In the genomic region with DNA sequence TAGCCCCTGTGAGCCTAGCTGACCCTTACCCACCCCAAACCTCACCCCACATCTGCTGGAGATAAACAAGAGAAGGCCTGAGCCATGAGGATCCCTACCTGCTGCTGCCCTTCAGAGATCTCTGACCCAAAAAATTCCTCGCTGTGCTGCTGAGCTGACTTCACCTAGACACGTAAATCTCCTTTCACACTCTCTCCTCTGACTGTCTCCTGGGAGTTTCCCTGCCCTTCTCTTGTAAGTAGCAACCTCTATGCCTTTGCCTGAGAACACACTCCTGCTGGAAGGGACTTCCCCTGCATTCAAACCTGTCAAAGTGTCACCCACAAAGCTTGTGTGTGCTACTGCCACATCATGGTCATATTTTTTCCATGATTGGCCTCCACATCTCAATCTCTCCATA, we compare ENCODE assay signal across 14 cellular contexts.
DNase-seq lines count a peak whose midpoint lies in the region; ATAC-seq and TF ChIP-seq lines count a peak whose summit lies in the region.
"Had no signal": no experiment of that assay in that cellular context is flagged by ENCODE, and none has a peak within 500 bp of the region (broad histone marks: within the 10 kb centered on the region; RNA-seq: fewer than 3 reads in every experiment).

No MANE protein-coding gene starts in this region.

- H3K27ac ChIP-seq in left lung (no peak overlapping the region), sigmoid colon (no peak overlapping the region)
- H3K27ac ChIP-seq: heart left ventricle had no signal

- ATAC-seq in GM19324 (IDR thresholded peaks at IDR 0.05; ENCODE audit: low FRiP score, unreplicated experiment) (peak; percentile 70), HG02610 (IDR thresholded peaks at IDR 0.05; ENCODE audit: unreplicated experiment) (peak; percentile 98), HG03460 (IDR thresholded peaks at IDR 0.05; ENCODE audit: unreplicated experiment) (peak; percentile 90), SK-N-SH treated with all-trans-retinoic acid at 6 μM for 48 hours (no peak), left lung (no peak)

- H3K27me3 ChIP-seq in left lung (no peaks in the 10 kb centered on the region), sigmoid colon (no peaks in the 10 kb centered on the region)
- H3K27me3 ChIP-seq: heart left ventricle had no signal

- in situ Hi-C loops in GM13976 (cut with MboI; ENCODE audit: low sequenced_read_pairs, unreplicated experiment) = no loop called here

- H3K4me1 ChIP-seq in left lung = no peaks in the 10 kb centered on the region
- no peaks in the 10 kb centered on the region for H3K4me1 ChIP-seq in sigmoid colon
- H3K4me1 ChIP-seq: HAP-1 had no signal

- H3K36me3 ChIP-seq in left lung = no peaks in the 10 kb centered on the region
- H3K36me3 ChIP-seq in sigmoid colon = no peaks in the 10 kb centered on the region
- H3K36me3 ChIP-seq: HAP-1, heart left ventricle had no signal

- DNase-seq in GM13976 (ENCODE audit: low spot score) (peak; percentile 37), left lung (no peak), mesenteric fat pad (ENCODE audit: low spot score) (no peak), sigmoid colon (no peak)
- DNase-seq: amygdala, heart left ventricle, NCI-H1930, OCI-M1, T-helper 2 cell had no signal

- no peak for TF ChIP-seq POLR2A in sigmoid colon (IDR thresholded peaks at IDR 0.05)

- TF ChIP-seq EP300 in sigmoid colon (IDR thresholded peaks at IDR 0.05) = no peak

- intact Hi-C loops in left lung (cut with DNase I) (no loop called here), sigmoid colon (cut with DNase I) (loop anchor here (10.0 kb wide), 1 partner anchor 426 kb away; no protein-coding TSS in a partner anchor)

- no peak overlapping the region for H3K4me3 ChIP-seq in left lung
- no peak overlapping the region for H3K4me3 ChIP-seq in sigmoid colon
- H3K4me3 ChIP-seq: HAP-1, heart left ventricle had no signal

- H3K9me3 ChIP-seq in left lung (no peaks in the 10 kb centered on the region), sigmoid colon (no peaks in the 10 kb centered on the region)
- H3K9me3 ChIP-seq: HAP-1, heart left ventricle had no signal

- TF ChIP-seq CTCF in GM13976 (IDR thresholded peaks at IDR 0.05; ENCODE audit: borderline replicate concordance, control extremely low read depth, extremely low read depth, insufficient read depth, missing control alignments) (peak; percentile 7), left lung (IDR thresholded peaks at IDR 0.05) (no peak), sigmoid colon (IDR thresholded peaks at IDR 0.05) (no peak)

- WGBS in sigmoid colon, 2 donors = 79 to 88% methylated on average over 2 of the region's 2 CpGs

TF ChIP-seq in SK-N-SH treated with all-trans-retinoic acid at 6 μM for 48 hours, 23 proteins besides CTCF, POLR2A, EP300 and RAD21:
- TF ChIP-seq ZC3H10 (CRISPR knock-in tag; IDR thresholded peaks at IDR 0.05) = no peak
- TF ChIP-seq TOX (CRISPR knock-in tag; IDR thresholded peaks at IDR 0.05; ENCODE audit: borderline replicate concordance) = no peak
- TF ChIP-seq ESRRG (CRISPR knock-in tag; IDR thresholded peaks at IDR 0.05) = no peak
- TF ChIP-seq, protein P1, sequence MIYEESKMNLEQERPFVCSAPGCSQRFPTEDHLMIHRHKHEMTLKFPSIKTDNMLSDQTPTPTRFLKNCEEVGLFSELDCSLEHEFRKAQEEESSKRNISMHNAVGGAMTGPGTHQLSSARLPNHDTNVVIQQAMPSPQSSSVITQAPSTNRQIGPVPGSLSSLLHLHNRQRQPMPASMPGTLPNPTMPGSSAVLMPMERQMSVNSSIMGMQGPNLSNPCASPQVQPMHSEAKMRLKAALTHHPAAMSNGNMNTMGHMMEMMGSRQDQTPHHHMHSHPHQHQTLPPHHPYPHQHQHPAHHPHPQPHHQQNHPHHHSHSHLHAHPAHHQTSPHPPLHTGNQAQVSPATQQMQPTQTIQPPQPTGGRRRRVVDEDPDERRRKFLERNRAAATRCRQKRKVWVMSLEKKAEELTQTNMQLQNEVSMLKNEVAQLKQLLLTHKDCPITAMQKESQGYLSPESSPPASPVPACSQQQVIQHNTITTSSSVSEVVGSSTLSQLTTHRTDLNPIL (CRISPR knock-in tag; IDR thresholded peaks at IDR 0.05; ENCODE audit: low read depth) = no peak
- no peak for TF ChIP-seq ZNF70 (CRISPR knock-in tag; IDR thresholded peaks at IDR 0.05)
- no peak for TF ChIP-seq ARNTL (CRISPR knock-in tag; IDR thresholded peaks at IDR 0.05; ENCODE audit: borderline replicate concordance, low read depth)

Comparison
In these comparisons a context has a peak if more than half of its experiments do, and no peak if none do; other contexts are left out.
1. ATAC-seq: peak in GM19324 (single experiment), HG02610 (single experiment) and HG03460 (single experiment); none in SK-N-SH treated with all-trans-retinoic acid at 6 μM for 48 hours (single experiment) and left lung (single experiment).